Comparison of ENCODE assay signal across 9 cellular contexts in genomic region chr2:207796585-207797350, GRCh38. TPM values are rescaled to one million over a fixed set of nuclear protein-coding genes. Genes with fewer than 3 reads are reported as not detected.
DNase-seq lines count a peak whose midpoint lies in the region; ATAC-seq and TF ChIP-seq lines count a peak whose summit lies in the region.
"Had no signal": no experiment of that assay in that cellular context is flagged by ENCODE, and none has a peak within 500 bp of the region (broad histone marks: within the 10 kb centered on the region; RNA-seq: fewer than 3 reads in every experiment).

No MANE protein-coding gene starts in this region.

- DNase-seq in DMS79 treated with DMSO at 0.1 percent for 48 hours (lab: John Stamatoyannopoulos, UW) = peak; percentile 95
- peak; percentile 60 for DNase-seq in NCI-H2171 (lab: John Stamatoyannopoulos, UW)
- DNase-seq in ecto neural progenitor cell (ENCODE audit: low spot score) = peak; percentile 59
- peak; percentile 66 to 74 (median 67) for DNase-seq in mucosa of descending colon
- no peak for DNase-seq in SW480 (ENCODE audit: low spot score)
- no peak for DNase-seq in glutamatergic neuron
- no peak for DNase-seq in activated T-cell treated with anti-CD3 and anti-CD28 coated beads, Interleukin-2, amount 50 U/mL, for 48 hours

- H3K27me3 Mint-ChIP-seq in glutamatergic neuron (ENCODE audit: unreplicated experiment) = peaks cover 2% of the 10 kb centered on the region

- no peak overlapping the region for H3K4me3 Mint-ChIP-seq in glutamatergic neuron (ENCODE audit: unreplicated experiment)
- H3K4me3 Mint-ChIP-seq: activated T-helper 1 cell treated with anti-CD3 and anti-CD28 coated beads, Interleukin-12 subunit alpha, Interleukin-12 subunit beta, Interleukin-2, Interleukin-4 antibody, amounts not matched to agents 30 ng/mL and 10 ng/mL and 1 ng/mL, durations not matched to agents 14 hours and 24 hours and 36 hours had no signal

- no peak overlapping the region for H3K27ac Mint-ChIP-seq in glutamatergic neuron (ENCODE audit: unreplicated experiment)
- H3K27ac Mint-ChIP-seq: activated T-helper 1 cell treated with anti-CD3 and anti-CD28 coated beads, Interleukin-12 subunit alpha, Interleukin-12 subunit beta, Interleukin-2, Interleukin-4 antibody, amounts not matched to agents 30 ng/mL and 10 ng/mL and 1 ng/mL, durations not matched to agents 14 hours and 24 hours and 36 hours had no signal

- H3K9me3 Mint-ChIP-seq in glutamatergic neuron (ENCODE audit: unreplicated experiment) = no peaks in the 10 kb centered on the region
- H3K9me3 Mint-ChIP-seq: activated T-helper 1 cell treated with anti-CD3 and anti-CD28 coated beads, Interleukin-12 subunit alpha, Interleukin-12 subunit beta, Interleukin-2, Interleukin-4 antibody, amounts not matched to agents 30 ng/mL and 10 ng/mL and 1 ng/mL, durations not matched to agents 14 hours and 24 hours and 36 hours had no signal

- TF ChIP-seq CTCF in mucosa of descending colon (IDR thresholded peaks at IDR 0.05) (no peak), glutamatergic neuron (IDR thresholded peaks at IDR 0.05; ENCODE audit: partially characterized antibody, unreplicated experiment) (no peak)

- no peaks in the 10 kb centered on the region for H3K36me3 Mint-ChIP-seq in glutamatergic neuron (ENCODE audit: unreplicated experiment)

- H3K4me3 ChIP-seq in mucosa of descending colon = no peak overlapping the region

- intact Hi-C loops in mucosa of descending colon (cut with DNase I, micrococcal nuclease) = no loop called here

- no peaks in the 10 kb centered on the region for H3K4me1 Mint-ChIP-seq in glutamatergic neuron (ENCODE audit: low read depth, unreplicated experiment)

- peaks cover 12% of the 10 kb centered on the region for H3K4me1 ChIP-seq in mucosa of descending colon (ENCODE audit: low read depth)

- no peaks in the 10 kb centered on the region for H3K36me3 ChIP-seq in mucosa of descending colon (ENCODE audit: low read depth)

- H3K9me3 ChIP-seq in mucosa of descending colon = no peaks in the 10 kb centered on the region

- ATAC-seq in mucosa of descending colon (peak; percentile 86), HG02759 (IDR thresholded peaks at IDR 0.05; ENCODE audit: unreplicated experiment) (no peak)

RNA-seq across cellular contexts. Expression of gene FZD5, which starts 27.1 kb away (rescaled TPM):
- total RNA-seq in mucosa of descending colon (100 to 1,000 TPM in 2 of 3 donors, 10 to 100 TPM in 1; 89.9 to 140 (median 125) TPM), glutamatergic neuron (ENCODE audit: unreplicated experiment) (0.66 TPM)

Comparison
In these comparisons a context has a peak if more than half of its experiments do, and no peak if none do; other contexts are left out.
1. DNase-seq: peak in DMS79 treated with DMSO at 0.1 percent for 48 hours (single experiment), NCI-H2171 (single experiment), ecto neural progenitor cell (single experiment) and mucosa of descending colon (3 of 3); none in SW480 (single experiment), glutamatergic neuron (single experiment) and activated T-cell treated with anti-CD3 and anti-CD28 coated beads, Interleukin-2, amount 50 U/mL, for 48 hours (0 of 2).
2. RNA of gene FZD5, which starts 27.1 kb away (total RNA-seq): 89.9 to 140 TPM in mucosa of descending colon; 0.66 TPM in glutamatergic neuron (single experiment); every median in the first group is over 10 times any median in the second.